In the genomic region with DNA sequence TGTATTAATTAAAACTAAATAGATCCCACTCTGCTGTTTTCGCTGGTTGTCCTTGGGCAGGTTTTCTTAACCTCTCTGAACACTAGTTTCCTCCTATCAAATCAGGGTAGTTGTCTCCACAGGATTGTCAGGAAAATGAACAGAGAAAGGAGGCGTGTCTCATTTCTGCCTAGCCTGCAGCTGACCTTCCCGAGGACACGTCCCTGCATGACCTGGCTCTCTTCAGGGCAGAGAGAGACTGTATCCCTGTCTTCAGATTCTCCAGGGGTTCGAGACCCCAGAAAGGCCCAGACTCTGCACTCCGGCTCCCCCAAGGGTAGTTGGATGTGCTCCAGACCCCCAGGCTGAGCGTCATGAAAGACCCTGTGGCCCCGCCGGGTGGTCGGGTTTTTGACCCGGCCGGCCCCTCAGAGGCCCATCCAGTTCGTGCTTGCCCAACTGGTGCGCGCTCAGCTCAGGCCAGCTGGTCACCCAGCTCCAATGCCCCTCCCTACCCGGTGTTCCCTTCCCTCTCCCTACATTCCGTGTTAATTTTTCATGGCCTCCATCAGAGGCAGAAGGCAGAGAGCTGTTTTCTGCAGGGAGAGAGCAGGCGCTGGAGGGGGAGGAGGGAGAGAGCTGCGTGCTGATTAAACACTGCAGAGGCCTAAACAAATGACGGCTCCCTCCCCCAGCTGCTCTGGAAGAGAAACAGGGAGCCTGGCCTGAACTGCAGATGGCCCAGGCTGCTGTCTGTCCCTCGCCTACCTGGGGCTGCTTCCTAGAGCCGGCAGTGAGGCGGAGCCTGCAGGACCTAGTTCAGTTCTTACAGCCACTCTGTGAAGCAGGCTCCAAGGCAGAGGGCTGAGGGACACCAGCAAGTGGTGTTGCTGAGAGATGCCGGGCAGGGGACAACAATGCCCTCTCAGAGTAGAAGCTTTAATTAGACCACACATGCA, we compare ENCODE assay signal across 8 cellular contexts.
DNase-seq lines count a peak whose midpoint lies in the region; ATAC-seq, FAIRE-seq and TF ChIP-seq lines count a peak whose summit lies in the region.

No MANE protein-coding gene starts in this region.

- WGBS in neuronal stem cell (ENCODE audit: extremely low coverage in 2 of 2, insufficient read length in 2 of 2, insufficient replicate concordance in 1 of 2), 2 donors, result no CpG with 5 or more reads among the region's 24 CpGs

- H4K91ac ChIP-seq in neuronal stem cell (ENCODE audit: low read depth, low read length, poor library complexity), result no peak overlapping the region

- TF ChIP-seq CTCF in fibroblast of pulmonary artery (IDR thresholded peaks at IDR 0.05; ENCODE audit: low read length, missing control alignments), result no peak

- H3K27me3 ChIP-seq in neuronal stem cell (ENCODE audit: control insufficient read depth in 3 of 3, insufficient read depth in 3 of 3, low read depth in 1 of 3, low read length in 3 of 3), result no peaks in the 10 kb centered on the region

- H3K4me3 ChIP-seq in fibroblast of pulmonary artery (replicated peaks; ENCODE audit: low read depth, low read length) (no peak overlapping the region), neuronal stem cell (ENCODE audit: low read length in 2 of 2) (no peak overlapping the region)

- H3K36me3 ChIP-seq in neuronal stem cell (replicated peaks in 1 of 2; ENCODE audit: control insufficient read depth in 2 of 2, insufficient read depth in 2 of 2, low read length in 2 of 2), result peaks cover 10 to 70% of the 10 kb centered on the region in 2 donors

- no peaks in the 10 kb centered on the region for H3K9me3 ChIP-seq in neuronal stem cell (replicated peaks in 1 of 2; ENCODE audit: control insufficient read depth in 2 of 2, insufficient read depth in 1 of 2, low read depth in 1 of 2, low read length in 2 of 2)

- H3K14ac ChIP-seq in neuronal stem cell (ENCODE audit: low read length), result no peak overlapping the region

- H3K27ac ChIP-seq in neuronal stem cell (replicated peaks; ENCODE audit: low read length), result peak overlapping the region; percentile 13

- no peak overlapping the region for H3K4me2 ChIP-seq in neuronal stem cell (ENCODE audit: insufficient read depth, low read length, poor library complexity, severe bottlenecking)

- H2BK15ac ChIP-seq in neuronal stem cell (ENCODE audit: low read length), result no peak overlapping the region

- H3K23ac ChIP-seq in neuronal stem cell (ENCODE audit: low read depth, low read length, poor library complexity), result no peak overlapping the region

- no peak overlapping the region for H2AFZ ChIP-seq in neuronal stem cell (ENCODE audit: low read length)

- H2BK5ac ChIP-seq in neuronal stem cell (ENCODE audit: low read length), result no peak overlapping the region

- no peak for FAIRE-seq in frontal cortex (lab: Jason Lieb, UNC)

- no peak overlapping the region for H4K8ac ChIP-seq in neuronal stem cell (ENCODE audit: low read depth, low read length)

- ATAC-seq in GM19351 (IDR thresholded peaks at IDR 0.05; ENCODE audit: unreplicated experiment) (no peak), HG02885 (IDR thresholded peaks at IDR 0.05; ENCODE audit: poor library complexity, unreplicated experiment) (no peak), GM18873 (IDR thresholded peaks at IDR 0.05; ENCODE audit: low FRiP score, unreplicated experiment) (no peak)

- peaks cover 10% of the 10 kb centered on the region for H3K79me1 ChIP-seq in neuronal stem cell (ENCODE audit: low read depth, low read length)

- H3K4ac ChIP-seq in neuronal stem cell (ENCODE audit: low read length), result no peak overlapping the region

- peaks cover 27% of the 10 kb centered on the region in 2 donors for H3K4me1 ChIP-seq in neuronal stem cell (ENCODE audit: control insufficient read depth in 2 of 2, insufficient read depth in 1 of 2, low read depth in 1 of 2, low read length in 2 of 2)

- no peak overlapping the region for H2BK120ac ChIP-seq in neuronal stem cell (ENCODE audit: low read depth, low read length)

- H2AK5ac ChIP-seq in neuronal stem cell (ENCODE audit: low read depth, low read length), result no peak overlapping the region

- no peak overlapping the region for H3K9ac ChIP-seq in neuronal stem cell (ENCODE audit: low read depth, low read length, poor library complexity)

- DNase-seq in DMS 273 (lab: John Stamatoyannopoulos, UW; ENCODE audit: unreplicated experiment) (peak; percentile 89), NCI-H345 (lab: John Stamatoyannopoulos, UW) (peak; percentile 61), fibroblast of pulmonary artery (ENCODE audit: low read depth) (peak; percentile 30), neuronal stem cell (ENCODE audit: low spot score) (no peak), frontal cortex (ENCODE audit: low spot score in 2 of 2) (no peak)

- H2BK12ac ChIP-seq in neuronal stem cell (ENCODE audit: low read length), result no peak overlapping the region

- peak overlapping the region; percentile 20 for H3K18ac ChIP-seq in neuronal stem cell (ENCODE audit: low read length)

Comparison
In these comparisons a context has a peak if more than half of its experiments do, and no peak if none do; other contexts are left out.
1. DNase-seq: peak in DMS 273 (single experiment), NCI-H345 (single experiment) and fibroblast of pulmonary artery (single experiment); none in neuronal stem cell (single experiment) and frontal cortex (0 of 2).